In genomic region chr4:171891038-171891437, GRCh38 we compare ENCODE assay signal across 17 cellular contexts.
A peak's percentile ranks its signal among the peaks of the same experiment; 100 is the strongest.
DNase-seq lines count a peak whose midpoint lies in the region; ATAC-seq, FAIRE-seq and TF ChIP-seq lines count a peak whose summit lies in the region.
"Had no signal": no experiment of that assay in that cellular context is flagged by ENCODE, and none has a peak within 500 bp of the region (broad histone marks: within the 10 kb centered on the region; RNA-seq: fewer than 3 reads in every experiment).

No MANE protein-coding gene starts in this region.

- H3K23ac ChIP-seq in H1 (ENCODE audit: insufficient read length) = no peak overlapping the region

- no peak overlapping the region for H2BK20ac ChIP-seq in H1 (ENCODE audit: low read length)

- no peaks in the 10 kb centered on the region for H3K36me3 Mint-ChIP-seq in endothelial cell (ENCODE audit: low read depth, unreplicated experiment)
- H3K36me3 Mint-ChIP-seq: activated naive CD8-positive, alpha-beta T cell; immature natural killer cell had no signal

- no peak overlapping the region for H3K27ac Mint-ChIP-seq in endothelial cell (ENCODE audit: unreplicated experiment)
- H3K27ac Mint-ChIP-seq: activated naive CD8-positive, alpha-beta T cell; immature natural killer cell; stimulated activated naive CD8-positive, alpha-beta T cell treated with anti-CD3 and anti-CD28 coated beads, Interleukin-15, Interleukin-2, amounts not matched to agents 100 ng/mL and 50 ng/mL, for 24 hours had no signal

- H3K4ac ChIP-seq in H1 (replicated peaks; ENCODE audit: insufficient read length, low read depth, low read length) = no peak overlapping the region

- no peak for TF ChIP-seq EP300 in H1 (IDR thresholded peaks at IDR 0.05; ENCODE audit: borderline replicate concordance in 1 of 2, low read depth in 2 of 2, low read length in 2 of 2)

- no peak overlapping the region for H3K9ac ChIP-seq in H1 (replicated peaks in 1 of 4; ENCODE audit: extremely low read depth in 1 of 4, low read depth in 3 of 4, low read length in 3 of 4)

- TF ChIP-seq CTCF in H1 (IDR thresholded peaks at IDR 0.05; ENCODE audit: control extremely low read depth in 1 of 3, insufficient read depth in 1 of 3, low read depth in 1 of 3, low read length in 3 of 3) (no peak), mucosa of descending colon (IDR thresholded peaks at IDR 0.05) (no peak), adrenal gland (IDR thresholded peaks at IDR 0.05) (no peak), endothelial cell (IDR thresholded peaks at IDR 0.05; ENCODE audit: unreplicated experiment) (no peak)

- CTCF ChIA-PET in H1 (lab: Charles Lee; ENCODE audit: partially characterized antibody) = no interaction called here

- no peak overlapping the region for H2AK5ac ChIP-seq in H1 (ENCODE audit: low read depth, low read length)

- no peak overlapping the region for H3K4me2 ChIP-seq in H1 (ENCODE audit: insufficient read depth in 1 of 2, low read depth in 2 of 2, low read length in 2 of 2)

- H3K4me3 ChIP-seq in H1 (ENCODE audit: extremely low read depth in 1 of 4, insufficient read depth in 2 of 4, low read depth in 3 of 4, low read length in 4 of 4) (no peak overlapping the region), mucosa of descending colon (no peak overlapping the region), adrenal gland (no peak overlapping the region)

- DNase-seq in H1 (ENCODE audit: low read depth in 1 of 2, low spot score in 2 of 2) (no peak), mucosa of descending colon (no peak), adrenal gland (no peak), endothelial cell (ENCODE audit: low spot score) (no peak), SIG-M5 treated with dmso at 0.1 percent for 504 hours (lab: John Stamatoyannopoulos, UW; ENCODE audit: unreplicated experiment) (no peak)
- DNase-seq: cortex of kidney; foreskin fibroblast; immature natural killer cell; NCI-H226; stimulated activated CD4-positive, alpha-beta T cell treated with anti-CD3 and anti-CD28 coated beads, Interleukin-2, amount 100 ng/mL, for 48 hours; T-helper 9 cell had no signal

- POLR2A ChIA-PET in H1 (lab: Charles Lee; ENCODE audit: partially characterized antibody) = no interaction called here

- ATAC-seq in GM18520 (IDR thresholded peaks at IDR 0.05; ENCODE audit: unreplicated experiment) (peak; percentile 74), GM21717 (IDR thresholded peaks at IDR 0.05; ENCODE audit: unreplicated experiment) (peak; percentile 83), HG03139 (IDR thresholded peaks at IDR 0.05; ENCODE audit: unreplicated experiment) (peak; percentile 59), mucosa of descending colon (no peak)

- no peaks in the 10 kb centered on the region; a peak in 1 of 8 replicates for H3K36me3 ChIP-seq in H1 (ENCODE audit: control insufficient read depth in 2 of 4, insufficient read depth in 4 of 4, low read length in 3 of 4)
- no peaks in the 10 kb centered on the region for H3K36me3 ChIP-seq in mucosa of descending colon (ENCODE audit: low read depth)
- H3K36me3 ChIP-seq in adrenal gland (replicated peaks in 1 of 2) = no peaks in the 10 kb centered on the region

- no peaks in the 10 kb centered on the region for H4K20me1 ChIP-seq in H1 (replicated peaks in 1 of 2; ENCODE audit: control insufficient read depth in 1 of 2, insufficient read depth in 2 of 2, low read length in 2 of 2)

- no peak overlapping the region for H2BK120ac ChIP-seq in H1 (replicated peaks; ENCODE audit: low read depth, low read length)

- no peak for FAIRE-seq in H1 (lab: Jason Lieb, UNC)

- H3K56ac ChIP-seq in H1 (replicated peaks; ENCODE audit: insufficient read length, low read depth, low read length) = no peak overlapping the region

- H4K91ac ChIP-seq in H1 (replicated peaks; ENCODE audit: insufficient read length, low read length) = no peak overlapping the region

- H3K4me1 ChIP-seq in H1 (replicated peaks in 1 of 4; ENCODE audit: control insufficient read depth in 3 of 4, insufficient read depth in 4 of 4, low read length in 3 of 4) = no peaks in the 10 kb centered on the region
- no peaks in the 10 kb centered on the region for H3K4me1 ChIP-seq in mucosa of descending colon (ENCODE audit: low read depth)
- H3K4me1 ChIP-seq in adrenal gland (replicated peaks in 1 of 2) = no peaks in the 10 kb centered on the region

- H3K4me1 Mint-ChIP-seq in endothelial cell (ENCODE audit: unreplicated experiment) = no peaks in the 10 kb centered on the region
- H3K4me1 Mint-ChIP-seq: immature natural killer cell had no signal

- no peaks in the 10 kb centered on the region for H3K79me1 ChIP-seq in H1 (ENCODE audit: low read depth, low read length)

- intact Hi-C loops in mucosa of descending colon (cut with DNase I, micrococcal nuclease) = no loop called here
- intact Hi-C loops in adrenal gland (cut with DNase I) = no loop called here

- no peak overlapping the region for H3K18ac ChIP-seq in H1 (ENCODE audit: extremely low read depth, low read length)

- H4K8ac ChIP-seq in H1 (ENCODE audit: extremely low read depth, insufficient read depth, low read length) = no peak overlapping the region

- no peak overlapping the region for H2BK5ac ChIP-seq in H1 (ENCODE audit: low read depth, low read length)

- H3K14ac ChIP-seq in H1 (ENCODE audit: insufficient read length) = no peak overlapping the region

- no peaks in the 10 kb centered on the region for H3K23me2 ChIP-seq in H1 (ENCODE audit: low read depth, low read length)

- no peak overlapping the region for H2BK12ac ChIP-seq in H1 (ENCODE audit: low read depth, low read length)

- TF ChIP-seq RAD21 in H1 (IDR thresholded peaks at IDR 0.05 in 1 of 2, conservative IDR thresholded peaks at IDR 0.05 in 1 of 2; ENCODE audit: low read depth in 2 of 2, low read length in 2 of 2) = no peak

- TF ChIP-seq POLR2A in H1 (IDR thresholded peaks at IDR 0.05; ENCODE audit: control extremely low read depth in 1 of 2, low read depth in 2 of 2, low read length in 2 of 2) (no peak), adrenal gland (IDR thresholded peaks at IDR 0.05) (no peak)

- no peak overlapping the region for H4K5ac ChIP-seq in H1 (ENCODE audit: insufficient read length, low read depth, low read length)

- H3K27me3 ChIP-seq in H1 (replicated peaks in 1 of 4; ENCODE audit: control insufficient read depth in 3 of 4, extremely low read depth in 1 of 4, insufficient read depth in 3 of 4, low read length in 3 of 4) (no peaks in the 10 kb centered on the region), adrenal gland (no peaks in the 10 kb centered on the region)

- H3K79me2 ChIP-seq in H1 (ENCODE audit: control insufficient read depth in 1 of 2, insufficient read depth in 2 of 2, low read length in 2 of 2) = no peaks in the 10 kb centered on the region

- H2BK15ac ChIP-seq in H1 (ENCODE audit: low read length) = no peak overlapping the region

- H3K9me3 ChIP-seq in H1 (ENCODE audit: insufficient read depth in 2 of 2, low read depth in 1 of 2, low read length in 1 of 2) (no peaks in the 10 kb centered on the region; a peak in 1 of 4 replicates), mucosa of descending colon (no peaks in the 10 kb centered on the region), adrenal gland (replicated peaks in 1 of 3) (no peaks in the 10 kb centered on the region)

- no peak overlapping the region for H3K27ac ChIP-seq in H1 (ENCODE audit: low read depth, low read length)
- no peak overlapping the region for H3K27ac ChIP-seq in adrenal gland
- H3K27ac ChIP-seq: HL-60 had no signal

- peak overlapping the region; percentile 72; the same call in 1 of the 2 replicates for H2AFZ ChIP-seq in H1 (ENCODE audit: low read length)

- no peaks in the 10 kb centered on the region for H3K9me3 Mint-ChIP-seq in endothelial cell (ENCODE audit: unreplicated experiment)

- WGBS in H1 (ENCODE audit: extremely low coverage in 1 of 2, insufficient coverage in 1 of 2, insufficient read length in 1 of 2, insufficient replicate concordance in 2 of 2, low coverage in 1 of 2, low lambda C conversion rate in 2 of 2, missing lambda C conversion rate in 1 of 2), 2 experiments = 76% methylated on average over 2 of the region's 2 CpGs; no CpG with 5 or more reads in 1 of the 2 experiments
- 51 to 62% (median 59%) methylated on average over 2 of the region's 2 CpGs for WGBS in adrenal gland, 4 donors

- no peak overlapping the region for H3K4me3 Mint-ChIP-seq in endothelial cell (ENCODE audit: unreplicated experiment)
- H3K4me3 Mint-ChIP-seq: activated naive CD8-positive, alpha-beta T cell; immature natural killer cell; stimulated activated naive CD8-positive, alpha-beta T cell treated with anti-CD3 and anti-CD28 coated beads, Interleukin-15, Interleukin-2, amounts not matched to agents 100 ng/mL and 50 ng/mL, for 24 hours had no signal

- H3K27me3 Mint-ChIP-seq in endothelial cell (ENCODE audit: unreplicated experiment) = peaks cover 4% of the 10 kb centered on the region
- H3K27me3 Mint-ChIP-seq: activated naive CD8-positive, alpha-beta T cell; stimulated activated naive CD8-positive, alpha-beta T cell treated with anti-CD3 and anti-CD28 coated beads, Interleukin-15, Interleukin-2, amounts not matched to agents 100 ng/mL and 50 ng/mL, for 24 hours had no signal

TF ChIP-seq in H1, 55 proteins besides CTCF, POLR2A, EP300 and RAD21 (continues in another document):
- no peak for TF ChIP-seq POU5F1 (IDR thresholded peaks at IDR 0.05; ENCODE audit: low read depth, low read length)
- no peak for TF ChIP-seq HDAC6 (IDR thresholded peaks at IDR 0.05; ENCODE audit: low read depth, low read length)
- TF ChIP-seq RBBP5 (IDR thresholded peaks at IDR 0.05; ENCODE audit: borderline replicate concordance, low read depth, low read length) = no peak
- TF ChIP-seq RXRA (IDR thresholded peaks at IDR 0.05; ENCODE audit: insufficient read depth, low read depth, low read length) = no peak
- no peak for TF ChIP-seq TAF1 (IDR thresholded peaks at IDR 0.05; ENCODE audit: low read depth, low read length)
- TF ChIP-seq SRF (IDR thresholded peaks at IDR 0.05; ENCODE audit: low read depth, low read length) = no peak
- no peak for TF ChIP-seq BRCA1 (IDR thresholded peaks at IDR 0.05; ENCODE audit: low read depth, low read length)
- TF ChIP-seq YY1 (IDR thresholded peaks at IDR 0.05; ENCODE audit: low read depth, low read length) = no peak
- no peak for TF ChIP-seq TEAD4 (IDR thresholded peaks at IDR 0.05; ENCODE audit: low read depth, low read length)
- no peak for TF ChIP-seq GABPA (IDR thresholded peaks at IDR 0.05; ENCODE audit: borderline replicate concordance, insufficient read depth, low read length)
- no peak for TF ChIP-seq PHF8 (conservative IDR thresholded peaks at IDR 0.05; ENCODE audit: low read depth, low read length)
- no peak for TF ChIP-seq CEBPB (IDR thresholded peaks at IDR 0.05; ENCODE audit: low read depth, low read length)
- no peak for TF ChIP-seq TBP (IDR thresholded peaks at IDR 0.05; ENCODE audit: low read depth, low read length)
- TF ChIP-seq E2F6 (IDR thresholded peaks at IDR 0.05) = no peak
- TF ChIP-seq SP2 (IDR thresholded peaks at IDR 0.05; ENCODE audit: low read length) = no peak
